Comparison of ENCODE assay signal across 22 cellular contexts in the genomic region with DNA sequence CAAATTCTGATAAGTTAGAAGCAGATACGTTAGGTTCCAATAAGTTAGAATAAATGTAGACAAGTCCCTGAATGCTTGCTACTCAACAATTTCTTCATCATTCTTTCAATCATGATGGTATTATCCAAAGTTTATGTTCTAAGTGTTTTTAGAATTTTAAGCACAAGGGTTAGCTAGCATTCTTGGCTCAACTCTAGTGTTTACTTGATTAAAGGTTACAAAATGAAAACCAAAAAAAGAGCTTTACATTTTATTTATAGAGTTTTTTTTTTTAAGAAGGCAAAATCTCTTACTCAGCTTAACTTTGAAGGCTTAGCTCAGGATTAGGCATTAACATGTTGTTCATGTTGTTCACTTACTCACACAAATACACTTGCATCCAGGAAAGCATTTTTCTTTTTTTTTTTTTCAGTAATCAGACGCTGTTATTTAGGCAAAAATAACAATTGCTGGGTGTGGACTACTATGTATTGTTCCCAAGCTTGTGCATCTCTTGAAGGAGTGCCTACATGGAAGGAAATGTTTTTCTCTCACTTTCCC.
DNase-seq lines count a peak whose midpoint lies in the region; ATAC-seq lines count a peak whose summit lies in the region.
"Had no signal": no experiment of that assay in that cellular context is flagged by ENCODE, and none has a peak within 500 bp of the region (broad histone marks: within the 10 kb centered on the region; RNA-seq: fewer than 3 reads in every experiment).

No MANE protein-coding gene starts in this region.

- DNase-seq in NCI-H82 treated with DMSO at 0.1 percent for 48 hours (lab: John Stamatoyannopoulos, UW; ENCODE audit: unreplicated experiment) (peak; percentile 69), fibroblast of gingiva (ENCODE audit: low read depth) (peak; percentile 17), renal cortical epithelial cell (ENCODE audit: low read depth) (peak; percentile 78), NCI-H2081 treated with DMSO at 0.1 percent for 48 hours (lab: John Stamatoyannopoulos, UW) (no peak), T-helper 9 cell (no peak), glomerular visceral epithelial cell (ENCODE audit: extremely low spot score) (no peak)
- DNase-seq: ACHN; BE2C; C1 segment of cervical spinal cord; CD4-positive, CD25-positive, alpha-beta regulatory T cell; CD8-positive, alpha-beta memory T cell; COR-L47; DMS 273 treated with DMSO at 0.1 percent for 48 hours; DMS53; DND-41; EL; GM23248; HCEC 1CT; HFFc6 had no signal

- ATAC-seq in HG02610 (IDR thresholded peaks at IDR 0.05; ENCODE audit: unreplicated experiment): no peak
- ATAC-seq: GM12878, HepG2 had no signal

Comparison
In these comparisons a context has a peak if more than half of its experiments do, and no peak if none do; other contexts are left out.
1. DNase-seq: peak in NCI-H82 treated with DMSO at 0.1 percent for 48 hours (single experiment), fibroblast of gingiva (single experiment) and renal cortical epithelial cell (single experiment); none in NCI-H2081 treated with DMSO at 0.1 percent for 48 hours (single experiment), T-helper 9 cell (single experiment) and glomerular visceral epithelial cell (single experiment).